23 cellular contexts compared by ENCODE assay signal in genomic region chr11:116164843-116165242, GRCh38.
A peak's percentile ranks its signal among the peaks of the same experiment; 100 is the strongest.
DNase-seq lines count a peak whose midpoint lies in the region; TF ChIP-seq lines count a peak whose summit lies in the region.
"Had no signal": no experiment of that assay in that cellular context is flagged by ENCODE, and none has a peak within 500 bp of the region (broad histone marks: within the 10 kb centered on the region; RNA-seq: fewer than 3 reads in every experiment).

No MANE protein-coding gene starts in this region.

- H3K9ac ChIP-seq in mesendoderm (ENCODE audit: low read length), result no peak overlapping the region

- H3K36me3 ChIP-seq in esophagus muscularis mucosa (no peaks in the 10 kb centered on the region), vagina (no peaks in the 10 kb centered on the region), mesendoderm (ENCODE audit: control insufficient read depth, insufficient read depth, low read length) (no peaks in the 10 kb centered on the region)

- H3K4me1 ChIP-seq in esophagus muscularis mucosa, result no peaks in the 10 kb centered on the region
- no peaks in the 10 kb centered on the region for H3K4me1 ChIP-seq in vagina
- peaks cover 8% of the 10 kb centered on the region for H3K4me1 ChIP-seq in mesendoderm (ENCODE audit: control insufficient read depth, low read depth, low read length)

- no peak overlapping the region for H2BK5ac ChIP-seq in mesendoderm (ENCODE audit: low read length)

- no peak overlapping the region for H4K5ac ChIP-seq in mesendoderm (ENCODE audit: low read length)

- intact Hi-C loops in esophagus muscularis mucosa (cut with DNase I) (no loop called here), vagina (cut with DNase I) (no loop called here)

- no peak overlapping the region for H4K8ac ChIP-seq in mesendoderm (ENCODE audit: low read depth, low read length)

- no peaks in the 10 kb centered on the region for H3K9me3 ChIP-seq in esophagus muscularis mucosa
- H3K9me3 ChIP-seq in vagina, result no peaks in the 10 kb centered on the region

- H3K27me3 ChIP-seq in esophagus muscularis mucosa, result peaks cover 0 to 16% (median 0%) of the 10 kb centered on the region in 4 donors
- no peaks in the 10 kb centered on the region for H3K27me3 ChIP-seq in vagina
- H3K27me3 ChIP-seq in mesendoderm (ENCODE audit: insufficient read depth, low read length, poor library complexity), result no peaks in the 10 kb centered on the region

- no peak overlapping the region for H2BK120ac ChIP-seq in mesendoderm (ENCODE audit: low read depth, low read length)

- no peak for TF ChIP-seq CTCF in esophagus muscularis mucosa (IDR thresholded peaks at IDR 0.05)
- no peak for TF ChIP-seq CTCF in vagina (IDR thresholded peaks at IDR 0.05)

- WGBS in esophagus muscularis mucosa, result 91% methylated on average over 5 of the region's 5 CpGs
- WGBS in mesendoderm (ENCODE audit: extremely low coverage, insufficient coverage, low lambda C conversion rate), result no CpG with 5 or more reads among the region's 5 CpGs

- H3K4me3 ChIP-seq in esophagus muscularis mucosa (no peak overlapping the region), vagina (no peak overlapping the region), mesendoderm (ENCODE audit: low read length) (no peak overlapping the region)

- H3K4ac ChIP-seq in mesendoderm (ENCODE audit: low read depth, low read length), result no peak overlapping the region

- no peak overlapping the region for H3K56ac ChIP-seq in mesendoderm (ENCODE audit: low read length)

- H3K23ac ChIP-seq in mesendoderm (ENCODE audit: low read length), result no peak overlapping the region

- TF ChIP-seq POLR2A in esophagus muscularis mucosa (IDR thresholded peaks at IDR 0.05; ENCODE audit: low read depth) (no peak), vagina (IDR thresholded peaks at IDR 0.05) (no peak)

- H2BK15ac ChIP-seq in mesendoderm (replicated peaks; ENCODE audit: low read depth), result no peak overlapping the region

- H3K27ac ChIP-seq in esophagus muscularis mucosa (replicated peaks in 1 of 4) (no peak overlapping the region), vagina (no peak overlapping the region), mesendoderm (ENCODE audit: low read depth, low read length) (no peak overlapping the region)
- H3K27ac ChIP-seq: 22Rv1, RWPE1 had no signal

- no peak overlapping the region for H2AK5ac ChIP-seq in mesendoderm (ENCODE audit: low read length)

- no peaks in the 10 kb centered on the region for H3K79me1 ChIP-seq in mesendoderm (ENCODE audit: low read length)

- TF ChIP-seq EP300 in esophagus muscularis mucosa (IDR thresholded peaks at IDR 0.05), result no peak

- no peak overlapping the region for H3K18ac ChIP-seq in mesendoderm (ENCODE audit: low read length)

- H3K79me2 ChIP-seq in mesendoderm (ENCODE audit: control insufficient read depth, insufficient read depth, low read length), result no peaks in the 10 kb centered on the region

- H3K4me2 ChIP-seq in mesendoderm (ENCODE audit: low read length), result no peak overlapping the region

- DNase-seq in NCI-H146 treated with DMSO at 0.1 percent for 48 hours (lab: John Stamatoyannopoulos, UW; ENCODE audit: unreplicated experiment), result peak; percentile 15
- no peak for DNase-seq in NCI-H146 (lab: John Stamatoyannopoulos, UW)
- peak; percentile 15 for DNase-seq in M059J (ENCODE audit: low read depth)
- peak; percentile 87 for DNase-seq in esophagus muscularis mucosa (ENCODE audit: extremely low spot score)
- DNase-seq in vagina (ENCODE audit: extremely low spot score in 2 of 2), result peak; percentile 18 to 72
- no peak for DNase-seq in NCI-H2171 treated with DMSO at 0.1 percent for 48 hours (lab: John Stamatoyannopoulos, UW)
- no peak for DNase-seq in RPMI8226
- DNase-seq in mesendoderm, result no peak
- DNase-seq: ACHN; C1 segment of cervical spinal cord; CD8-positive, alpha-beta memory T cell; H7; HFFc6; KBM-7; NCI-H1092 treated with DMSO at 0.1 percent for 48 hours; NCI-H1694; NCI-H2081 treated with DMSO at 0.1 percent for 48 hours; NCI-H446; NCI-H526 treated with DMSO at 0.1 percent for 48 hours; PC-3; T-cell had no signal

Comparison
In these comparisons a context has a peak if more than half of its experiments do, and no peak if none do; other contexts are left out.
1. DNase-seq: peak in NCI-H146 treated with DMSO at 0.1 percent for 48 hours (single experiment), M059J (single experiment), esophagus muscularis mucosa (single experiment) and vagina (2 of 2); none in NCI-H146 (single experiment), NCI-H2171 treated with DMSO at 0.1 percent for 48 hours (single experiment), RPMI8226 (single experiment) and mesendoderm (single experiment).